ENCODE assay signal across 9 cellular contexts in the genomic region with DNA sequence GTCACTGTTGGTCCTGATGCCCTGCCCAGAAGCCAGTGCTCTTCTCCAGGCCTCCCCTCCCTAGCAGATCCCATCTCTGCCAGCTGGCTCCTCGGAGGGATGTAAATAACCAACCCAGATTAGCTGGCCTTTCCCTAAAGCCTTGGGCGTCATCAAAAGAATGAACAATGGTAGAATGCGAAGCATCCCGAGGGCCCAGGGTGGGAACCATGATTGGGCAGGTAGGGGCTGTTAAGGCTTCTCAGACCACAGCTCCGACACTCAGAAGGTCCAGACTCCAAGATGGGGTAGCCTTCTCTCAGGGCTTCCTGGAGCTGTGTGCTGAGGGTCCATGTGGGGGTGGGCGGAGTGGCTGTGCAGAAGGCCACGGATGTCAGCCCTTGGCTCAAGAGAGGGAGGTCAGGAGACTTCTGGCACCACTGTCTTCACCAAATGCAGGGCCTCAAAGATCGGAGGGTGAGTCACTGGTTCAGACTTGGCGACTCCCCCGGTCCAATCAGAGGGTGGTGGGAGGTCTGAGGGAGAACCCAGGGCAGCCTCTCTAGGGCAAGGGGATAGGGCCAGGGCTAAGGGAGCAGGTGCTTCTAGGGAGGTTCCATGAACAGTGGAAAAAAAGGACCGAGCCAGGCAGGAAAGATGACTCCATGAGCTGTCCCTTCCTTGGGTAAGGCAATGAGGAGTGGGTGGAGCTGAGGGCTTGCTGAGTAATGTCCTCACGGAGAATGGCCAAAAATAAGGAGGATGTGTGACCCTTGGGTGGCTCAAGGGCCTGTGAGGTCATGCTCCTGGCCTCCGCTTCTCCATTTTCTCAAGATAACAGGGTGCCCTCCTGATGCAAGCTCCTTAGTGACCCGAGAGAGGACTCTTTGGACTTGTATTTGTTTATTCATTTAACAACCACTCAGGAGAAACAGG. TPM values are rescaled to one million over a fixed set of nuclear protein-coding genes. Genes with fewer than 3 reads are reported as not detected.
DNase-seq lines count a peak whose midpoint lies in the region; ATAC-seq and TF ChIP-seq lines count a peak whose summit lies in the region.
"Had no signal": no experiment of that assay in that cellular context is flagged by ENCODE, and none has a peak within 500 bp of the region (broad histone marks: within the 10 kb centered on the region; RNA-seq: fewer than 3 reads in every experiment).

No MANE protein-coding gene starts in this region.

- POLR2A ChIA-PET in activated CD8-positive, alpha-beta T cell treated with anti-CD3 and anti-CD28 coated beads, Interleukin-2, amount 10 ng/mL, durations not matched to agents 7 days and 5 days (lab: Charles Lee): no interaction called here

- H3K27me3 ChIP-seq in right cardiac atrium (ENCODE audit: control insufficient read depth, insufficient read depth): no peaks in the 10 kb centered on the region
- no peaks in the 10 kb centered on the region for H3K27me3 ChIP-seq in tibial artery

- peak overlapping the region; percentile 87 for H3K27ac Mint-ChIP-seq in activated CD8-positive, alpha-beta memory T cell treated with anti-CD3 and anti-CD28 coated beads, Interleukin-2, amount 10 ng/mL, durations not matched to agents 7 days and 5 days
- peak overlapping the region; percentile 51 for H3K27ac Mint-ChIP-seq in activated CD8-positive, alpha-beta T cell treated with anti-CD3 and anti-CD28 coated beads, Interleukin-2, amount 10 ng/mL, durations not matched to agents 7 days and 5 days

- H3K36me3 Mint-ChIP-seq in activated CD8-positive, alpha-beta memory T cell treated with anti-CD3 and anti-CD28 coated beads, Interleukin-2, amount 10 ng/mL, durations not matched to agents 7 days and 5 days: no peaks in the 10 kb centered on the region
- H3K36me3 Mint-ChIP-seq in activated CD8-positive, alpha-beta T cell treated with anti-CD3 and anti-CD28 coated beads, Interleukin-2, amount 10 ng/mL, durations not matched to agents 7 days and 5 days (ENCODE audit: low read depth): no peaks in the 10 kb centered on the region

- 65% methylated on average over 14 of the region's 14 CpGs for WGBS in right cardiac atrium

- H3K4me1 ChIP-seq in right cardiac atrium (ENCODE audit: control insufficient read depth, insufficient read depth, low read length) (peaks cover 38% of the 10 kb centered on the region), tibial artery (peaks cover 0 to 83% (median 67%) of the 10 kb centered on the region in 4 donors)

- intact Hi-C loops in right cardiac atrium (cut with DNase I): loop anchor here in 1 of 4 donors (10.0 kb wide), 1 partner anchor 73 kb away; no protein-coding TSS in a partner anchor
- intact Hi-C loops in tibial artery (cut with DNase I; ENCODE audit: low total_unique reads): no loop called here

- H3K9me3 ChIP-seq in right cardiac atrium (ENCODE audit: control insufficient read depth, low read length) (no peaks in the 10 kb centered on the region), tibial artery (no peaks in the 10 kb centered on the region)

- H3K4me3 ChIP-seq in right cardiac atrium (ENCODE audit: low read length) (no peak overlapping the region), tibial artery (no peak overlapping the region)

- no peaks in the 10 kb centered on the region for H3K9me3 Mint-ChIP-seq in activated CD8-positive, alpha-beta memory T cell treated with anti-CD3 and anti-CD28 coated beads, Interleukin-2, amount 10 ng/mL, durations not matched to agents 7 days and 5 days (ENCODE audit: low read depth)
- H3K9me3 Mint-ChIP-seq in activated CD8-positive, alpha-beta T cell treated with anti-CD3 and anti-CD28 coated beads, Interleukin-2, amount 10 ng/mL, durations not matched to agents 7 days and 5 days (ENCODE audit: insufficient read depth): no peaks in the 10 kb centered on the region

- no peak for ATAC-seq in activated CD8-positive, alpha-beta memory T cell treated with anti-CD3 and anti-CD28 coated beads, Interleukin-2, amount 10 ng/mL, durations not matched to agents 7 days and 5 days
- no peak for ATAC-seq in activated CD8-positive, alpha-beta T cell treated with anti-CD3 and anti-CD28 coated beads, Interleukin-2, amount 10 ng/mL, durations not matched to agents 7 days and 5 days
- ATAC-seq in right cardiac atrium (peak; percentile 54 to 74), GM18517 (IDR thresholded peaks at IDR 0.05; ENCODE audit: unreplicated experiment) (no peak)

- H3K4me3 Mint-ChIP-seq in activated CD8-positive, alpha-beta memory T cell treated with anti-CD3 and anti-CD28 coated beads, Interleukin-2, amount 10 ng/mL, durations not matched to agents 7 days and 5 days: no peak overlapping the region
- H3K4me3 Mint-ChIP-seq in activated CD8-positive, alpha-beta T cell treated with anti-CD3 and anti-CD28 coated beads, Interleukin-2, amount 10 ng/mL, durations not matched to agents 7 days and 5 days: no peak overlapping the region

- no peak for TF ChIP-seq CTCF in tibial artery (IDR thresholded peaks at IDR 0.05)

- CTCF ChIA-PET in activated CD8-positive, alpha-beta memory T cell treated with anti-CD3 and anti-CD28 coated beads, Interleukin-2, amount 10 ng/mL, durations not matched to agents 7 days and 5 days (lab: Charles Lee): interaction anchor here (1.1 to 5.2 kb wide), 6 partner anchors 16 to 162 kb away, joined by 3 to 35 read pairs (median 6); no protein-coding TSS in a partner anchor
- CTCF ChIA-PET in activated CD8-positive, alpha-beta T cell treated with anti-CD3 and anti-CD28 coated beads, Interleukin-2, amount 10 ng/mL, durations not matched to agents 7 days and 5 days (lab: Charles Lee): interaction anchor here (1.2 to 4.1 kb wide), 5 partner anchors 9 to 162 kb away, joined by 3 to 18 read pairs (median 3); a partner anchor contains a TSS

- no peaks in the 10 kb centered on the region for H3K27me3 Mint-ChIP-seq in activated CD8-positive, alpha-beta memory T cell treated with anti-CD3 and anti-CD28 coated beads, Interleukin-2, amount 10 ng/mL, durations not matched to agents 7 days and 5 days
- H3K27me3 Mint-ChIP-seq in activated CD8-positive, alpha-beta T cell treated with anti-CD3 and anti-CD28 coated beads, Interleukin-2, amount 10 ng/mL, durations not matched to agents 7 days and 5 days (ENCODE audit: low read depth): no peaks in the 10 kb centered on the region

- DNase-seq in activated CD8-positive, alpha-beta memory T cell treated with anti-CD3 and anti-CD28 coated beads, Interleukin-2, amount 10 ng/mL, durations not matched to agents 7 days and 5 days: no peak
- no peak for DNase-seq in activated CD8-positive, alpha-beta memory T cell treated with anti-CD3 and anti-CD28 coated beads for 24 hours
- DNase-seq in activated CD8-positive, alpha-beta T cell treated with anti-CD3 and anti-CD28 coated beads, Interleukin-2, amount 10 ng/mL, durations not matched to agents 7 days and 5 days: no peak
- DNase-seq in right cardiac atrium (peak; percentile 71 to 80 (median 71)), tibial artery (peak; percentile 74 to 86), RPMI8226 (no peak), NCI-H1417 (lab: John Stamatoyannopoulos, UW) (no peak)

- H3K4me1 Mint-ChIP-seq in activated CD8-positive, alpha-beta memory T cell treated with anti-CD3 and anti-CD28 coated beads, Interleukin-2, amount 10 ng/mL, durations not matched to agents 7 days and 5 days: peaks cover 82% of the 10 kb centered on the region
- peaks cover 66% of the 10 kb centered on the region for H3K4me1 Mint-ChIP-seq in activated CD8-positive, alpha-beta T cell treated with anti-CD3 and anti-CD28 coated beads, Interleukin-2, amount 10 ng/mL, durations not matched to agents 7 days and 5 days (ENCODE audit: low read depth)

- H3K36me3 ChIP-seq in tibial artery: no peaks in the 10 kb centered on the region

- H3K27ac ChIP-seq in right cardiac atrium (ENCODE audit: low read length) (no peak overlapping the region), tibial artery (peak overlapping the region; percentile 81 to 89)
- H3K27ac ChIP-seq: C4-2B had no signal

RNA-seq across cellular contexts. Expression of a gene that starts 58.4 kb away (rescaled TPM):
- total RNA-seq in activated CD8-positive, alpha-beta memory T cell treated with anti-CD3 and anti-CD28 coated beads, Interleukin-2, amount 10 ng/mL, durations not matched to agents 7 days and 5 days: not detected
- not detected for total RNA-seq in activated CD8-positive, alpha-beta T cell treated with anti-CD3 and anti-CD28 coated beads, Interleukin-2, amount 10 ng/mL, durations not matched to agents 7 days and 5 days
- total RNA-seq in right cardiac atrium: not detected
- not detected for polyA plus RNA-seq in right cardiac atrium

Comparison
In these comparisons a context has a peak if more than half of its experiments do, and no peak if none do; other contexts are left out.
1. ATAC-seq: peak in right cardiac atrium (2 of 2); none in activated CD8-positive, alpha-beta memory T cell treated with anti-CD3 and anti-CD28 coated beads, Interleukin-2, amount 10 ng/mL, durations not matched to agents 7 days and 5 days (single experiment), activated CD8-positive, alpha-beta T cell treated with anti-CD3 and anti-CD28 coated beads, Interleukin-2, amount 10 ng/mL, durations not matched to agents 7 days and 5 days (single experiment) and GM18517 (single experiment).
2. DNase-seq: peak in right cardiac atrium (3 of 3) and tibial artery (2 of 2); none in activated CD8-positive, alpha-beta memory T cell treated with anti-CD3 and anti-CD28 coated beads, Interleukin-2, amount 10 ng/mL, durations not matched to agents 7 days and 5 days (single experiment), activated CD8-positive, alpha-beta memory T cell treated with anti-CD3 and anti-CD28 coated beads for 24 hours (single experiment), activated CD8-positive, alpha-beta T cell treated with anti-CD3 and anti-CD28 coated beads, Interleukin-2, amount 10 ng/mL, durations not matched to agents 7 days and 5 days (single experiment), RPMI8226 (single experiment) and NCI-H1417 (0 of 3).